ENCODE assay signal across 20 cellular contexts in the genomic region with DNA sequence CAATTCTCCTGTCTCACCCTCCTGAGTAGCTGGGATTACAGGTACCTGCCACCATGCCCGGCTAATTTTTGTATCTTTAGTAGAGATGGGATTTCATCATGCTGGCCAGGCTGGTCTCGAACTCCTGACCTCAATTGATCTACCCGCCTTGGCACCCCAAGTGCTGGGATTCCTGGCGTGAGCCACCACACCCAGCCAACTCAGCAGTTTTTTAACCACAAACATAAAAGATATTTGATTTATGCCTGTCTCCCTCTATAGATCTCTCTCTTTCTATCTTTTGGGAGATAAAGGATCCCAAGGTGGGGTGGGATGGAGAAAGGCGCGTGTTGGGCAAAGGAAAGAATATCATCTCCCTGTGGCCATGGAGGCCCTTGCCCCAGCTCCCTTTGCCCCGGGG. TPM values are rescaled to one million over a fixed set of nuclear protein-coding genes. Genes with fewer than 3 reads are reported as not detected.
A peak's percentile ranks its signal among the peaks of the same experiment; 100 is the strongest.
DNase-seq lines count a peak whose midpoint lies in the region; ATAC-seq, FAIRE-seq and TF ChIP-seq lines count a peak whose summit lies in the region.
"Had no signal": no experiment of that assay in that cellular context is flagged by ENCODE, and none has a peak within 500 bp of the region (broad histone marks: within the 10 kb centered on the region; RNA-seq: fewer than 3 reads in every experiment).

No MANE protein-coding gene starts in this region.

- H3K9ac ChIP-seq in HepG2 (ENCODE audit: insufficient read depth, low read depth, low read length) = no peak overlapping the region

- no peaks in the 10 kb centered on the region for H3K36me3 Mint-ChIP-seq in T-helper 17 cell (ENCODE audit: low read depth)
- H3K36me3 Mint-ChIP-seq: CD4-positive, alpha-beta memory T cell had no signal

- no peaks in the 10 kb centered on the region for H3K27me3 Mint-ChIP-seq in T-helper 17 cell
- H3K27me3 Mint-ChIP-seq: CD4-positive, alpha-beta memory T cell had no signal

- H3K4me2 ChIP-seq in HepG2 (ENCODE audit: low read depth, low read length) = no peak overlapping the region
- H3K4me2 ChIP-seq: GM23338 had no signal

- POLR2A ChIA-PET in HepG2 (lab: Yijun Ruan, JAX) = no interaction called here

- FAIRE-seq in HepG2 (lab: Jason Lieb, UNC) = no peak
- FAIRE-seq: GM12891 had no signal

- H3K4me3 ChIP-seq in HepG2 (replicated peaks in 1 of 3; ENCODE audit: insufficient read depth in 1 of 3, low read depth in 2 of 3, low read length in 3 of 3) (no peak overlapping the region), right lobe of liver (no peak overlapping the region), esophagus muscularis mucosa (no peak overlapping the region), ascending aorta (no peak overlapping the region), gastrocnemius medialis (no peak overlapping the region)
- H3K4me3 ChIP-seq: GM23338 had no signal

- peak overlapping the region; percentile 27 for H3K27ac Mint-ChIP-seq in T-helper 17 cell
- H3K27ac Mint-ChIP-seq: GM23338, H9 had no signal

- peaks cover 29% of the 10 kb centered on the region for H3K4me1 Mint-ChIP-seq in T-helper 17 cell

- no TSS peak for BruUV-seq in HepG2 (replicated peaks; lab: Mats Ljungman, UMichigan)

- TF ChIP-seq POLR2A in HepG2 (IDR thresholded peaks at IDR 0.05; ENCODE audit: insufficient read depth in 1 of 2, low read depth in 2 of 2, low read length in 2 of 2) (no peak), right lobe of liver (IDR thresholded peaks at IDR 0.05) (no peak), esophagus muscularis mucosa (IDR thresholded peaks at IDR 0.05; ENCODE audit: low read depth) (no peak), gastrocnemius medialis (IDR thresholded peaks at IDR 0.05) (no peak)

- CTCF ChIA-PET in HepG2 (lab: Yijun Ruan, JAX; ENCODE audit: low intra/inter-chr PET ratio, low total read pairs) = no interaction called here

- WGBS in HepG2 (ENCODE audit: low lambda C conversion rate) = 55% methylated on average over 7 of the region's 7 CpGs
- 73% methylated on average over 6 of the region's 7 CpGs for WGBS in right lobe of liver (ENCODE audit: insufficient coverage, low coverage, low lambda C conversion rate, missing lambda C conversion rate)
- WGBS in esophagus muscularis mucosa = 91% methylated on average over 7 of the region's 7 CpGs

- intact Hi-C loops in HepG2 (cut with micrococcal nuclease; ENCODE audit: unreplicated experiment) = no loop called here
- intact Hi-C loops in right lobe of liver (cut with DNase I) = no loop called here
- intact Hi-C loops in esophagus muscularis mucosa (cut with DNase I) = no loop called here
- intact Hi-C loops in ascending aorta (cut with DNase I) = no loop called here
- intact Hi-C loops in gastrocnemius medialis (cut with DNase I; ENCODE audit: low total_unique reads) = no loop called here

- H3K4me1 ChIP-seq in HepG2 (ENCODE audit: insufficient read depth, low read length) (no peaks in the 10 kb centered on the region), right lobe of liver (no peaks in the 10 kb centered on the region), esophagus muscularis mucosa (no peaks in the 10 kb centered on the region), ascending aorta (no peaks in the 10 kb centered on the region), gastrocnemius medialis (no peaks in the 10 kb centered on the region)

- no peaks in the 10 kb centered on the region for H3K79me2 ChIP-seq in HepG2 (ENCODE audit: insufficient read depth, low read length)

- no peak for TF ChIP-seq EP300 in HepG2 (IDR thresholded peaks at IDR 0.05; ENCODE audit: low read depth in 2 of 2, low read length in 2 of 2)
- TF ChIP-seq EP300 in HepG2 (CRISPR knock-in tag; IDR thresholded peaks at IDR 0.05; ENCODE audit: borderline replicate concordance) = no peak
- no peak for TF ChIP-seq EP300 in esophagus muscularis mucosa (IDR thresholded peaks at IDR 0.05)

- in situ Hi-C loops in HepG2 (cut with HindIII; ENCODE audit: extremely low pct_ligation_motif_present, low pct_unique_long_range_greater_than_20kb) = no loop called here
- in situ Hi-C loops in gastrocnemius medialis (cut with MboI; ENCODE audit: low sequenced_read_pairs in 4 of 4) = no loop called here

- DNase-seq in HepG2 (ENCODE audit: low spot score) (no peak), right lobe of liver (no peak), T-helper 17 cell (no peak), esophagus muscularis mucosa (ENCODE audit: extremely low spot score) (peak; percentile 24), ascending aorta (ENCODE audit: low spot score in 2 of 2) (no peak), substantia nigra (lab: John Stamatoyannopoulos, UW) (no peak), gastrocnemius medialis (no peak)
- DNase-seq: 8988T; C1 segment of cervical spinal cord; Calu3; CD4-positive, alpha-beta memory T cell; COR-L47; DMS53; DMS79 treated with DMSO at 0.1 percent for 48 hours; GF-D8; H9 had no signal

- no peak overlapping the region for H2AFZ ChIP-seq in HepG2 (ENCODE audit: low read length)
- H2AFZ ChIP-seq: GM23338 had no signal

- H3K9me3 ChIP-seq in HepG2 (ENCODE audit: low read length) (no peaks in the 10 kb centered on the region), right lobe of liver (no peaks in the 10 kb centered on the region), T-helper 17 cell (ENCODE audit: control insufficient read depth, low read length, poor library complexity, severe bottlenecking) (peaks cover 7% of the 10 kb centered on the region), esophagus muscularis mucosa (no peaks in the 10 kb centered on the region), ascending aorta (no peaks in the 10 kb centered on the region), gastrocnemius medialis (no peaks in the 10 kb centered on the region)

- H3K27me3 ChIP-seq in HepG2 (ENCODE audit: control insufficient read depth in 1 of 2, insufficient read depth in 2 of 2, low read length in 2 of 2) (peaks cover 0 to 2% of the 10 kb centered on the region in 2 experiments; a peak in 1 of 5 replicates), right lobe of liver (no peaks in the 10 kb centered on the region), esophagus muscularis mucosa (no peaks in the 10 kb centered on the region), ascending aorta (no peaks in the 10 kb centered on the region), gastrocnemius medialis (no peaks in the 10 kb centered on the region)

- TF ChIP-seq CTCF in HepG2 (CRISPR knock-in tag; IDR thresholded peaks at IDR 0.05) = no peak
- no peak for TF ChIP-seq CTCF in right lobe of liver (IDR thresholded peaks at IDR 0.05)
- no peak for TF ChIP-seq CTCF in esophagus muscularis mucosa (IDR thresholded peaks at IDR 0.05)
- TF ChIP-seq CTCF in ascending aorta (IDR thresholded peaks at IDR 0.05) = no peak
- no peak for TF ChIP-seq CTCF in gastrocnemius medialis (IDR thresholded peaks at IDR 0.05 in 4 of 5, conservative IDR thresholded peaks at IDR 0.05 in 1 of 5)

- H3K36me3 ChIP-seq in HepG2 (replicated peaks in 1 of 2; ENCODE audit: control insufficient read depth in 1 of 2, insufficient read depth in 2 of 2, low read length in 2 of 2) (no peaks in the 10 kb centered on the region), right lobe of liver (no peaks in the 10 kb centered on the region), esophagus muscularis mucosa (peaks cover 0 to 38% (median 12%) of the 10 kb centered on the region in 4 donors), ascending aorta (peaks cover 0 to 2% of the 10 kb centered on the region in 2 donors), gastrocnemius medialis (peaks cover 0 to 28% of the 10 kb centered on the region in 2 donors)

- ATAC-seq in HepG2 = no peak
- ATAC-seq in right lobe of liver = no peak
- ATAC-seq in T-helper 17 cell = no peak
- ATAC-seq in gastrocnemius medialis = no peak
- ATAC-seq: GM23338, HCT116 had no signal

- no peak overlapping the region for H3K27ac ChIP-seq in HepG2 (ENCODE audit: extremely low read length, insufficient read depth, low read length)
- no peak overlapping the region for H3K27ac ChIP-seq in right lobe of liver
- H3K27ac ChIP-seq in esophagus muscularis mucosa (replicated peaks in 1 of 4) = no peak overlapping the region
- no peak overlapping the region for H3K27ac ChIP-seq in ascending aorta
- no peak overlapping the region for H3K27ac ChIP-seq in substantia nigra (ENCODE audit: low read depth, low read length, poor library complexity, severe bottlenecking)
- H3K27ac ChIP-seq in gastrocnemius medialis = no peak overlapping the region

- TF ChIP-seq RAD21 in HepG2 (CRISPR knock-in tag; IDR thresholded peaks at IDR 0.05) = no peak

- H4K20me1 ChIP-seq in HepG2 (ENCODE audit: insufficient read depth, low read length) = no peaks in the 10 kb centered on the region

- no peak overlapping the region for H3K4me3 Mint-ChIP-seq in T-helper 17 cell
- H3K4me3 Mint-ChIP-seq: CD4-positive, alpha-beta memory T cell; GM23338; H9 had no signal

RNA-seq across cellular contexts. Expression of a gene that starts 26.8 kb away (rescaled TPM):
- 0.02 TPM in 1 of 2 replicates, not detected in the other for total RNA-seq in HepG2 (2016; rRNA removed; fragmentation: Illumina TruSeq; extraction: Trizol)
- not detected in 2 replicates for total RNA-seq in HepG2 (2016; cell fraction: cytosol; rRNA removed; fragmentation: Illumina TruSeq; extraction: Trizol; ENCODE audit: low read depth)
- total RNA-seq in HepG2 (2016; cell fraction: insoluble cytoplasmic fraction; rRNA removed; fragmentation: Illumina TruSeq; extraction: Trizol) = 0.03 TPM in 1 of 2 replicates, not detected in the other
- total RNA-seq in HepG2 (2016; cell fraction: membrane; rRNA removed; fragmentation: Illumina TruSeq; extraction: Trizol) = 0.03 TPM in 1 of 2 replicates, not detected in the other
- total RNA-seq in HepG2 (2016; cell fraction: nucleus; rRNA removed; fragmentation: Illumina TruSeq; extraction: Trizol) = 0.25 and 0.31 TPM in 2 replicates
- 0.03 and 0.09 TPM in 2 replicates for polyA plus RNA-seq in HepG2 (2011; rRNA removed)
- polyA plus RNA-seq in HepG2 (2011; cell fraction: cytosol; rRNA removed) = 0.03 TPM in 1 of 2 replicates, not detected in the other
- polyA plus RNA-seq in HepG2 (2011; cell fraction: nucleus; rRNA removed) = 0.09 and 0.14 TPM in 2 replicates
- 0.07 TPM in 1 of 2 replicates, not detected in the other for polyA plus RNA-seq in HepG2 (2012)
- polyA plus RNA-seq in HepG2 (2016; cell fraction: cytosol; fragmentation: Illumina TruSeq; extraction: Trizol; ENCODE audit: low read depth) = not detected in 2 replicates
- 0.04 and 0.07 TPM in 2 replicates for polyA plus RNA-seq in HepG2 (2016; cell fraction: insoluble cytoplasmic fraction; fragmentation: Illumina TruSeq; extraction: Trizol; ENCODE audit: low read depth)
- polyA plus RNA-seq in HepG2 (2016; cell fraction: membrane; fragmentation: Illumina TruSeq; extraction: Trizol; ENCODE audit: low read depth) = not detected in 2 replicates
- not detected in 2 replicates for polyA plus RNA-seq in HepG2 (2016; cell fraction: nucleus; fragmentation: Illumina TruSeq; extraction: Trizol; ENCODE audit: insufficient read depth, low read depth)
- 0.06 and 5.7 TPM in 2 replicates for polyA minus RNA-seq in HepG2 (2011; rRNA and poly(A)+ RNA removed; ENCODE audit: low replicate concordance)
- 0.18 TPM in 1 of 2 replicates, not detected in the other for polyA minus RNA-seq in HepG2 (2011; cell fraction: cytosol; rRNA and poly(A)+ RNA removed)
- 0.50 and 0.64 TPM in 2 replicates for polyA minus RNA-seq in HepG2 (2011; cell fraction: nucleus; rRNA and poly(A)+ RNA removed)
- 1 to 10 TPM in 1 of 6 experiments, under 1 TPM in 5; 0.13 to 1.2 (median 0.30) TPM for total RNA-seq in right lobe of liver
- 10 to 100 TPM; 48.2 to 51.3 TPM for total RNA-seq in T-helper 17 cell
- total RNA-seq in esophagus muscularis mucosa = 10 to 100 TPM in 1 of 4 donors, 1 to 10 TPM in 3; 1.2 to 17.4 (median 1.9) TPM
- 21.3 TPM for total RNA-seq in ascending aorta
- total RNA-seq in gastrocnemius medialis = 10 to 100 TPM in 1 of 4 donors, 1 to 10 TPM in 3; 1.8 to 34.0 (median 3.8) TPM
- total RNA-seq: G401 had no signal

RNA-seq across cellular contexts. Expression of a gene that starts 58.0 kb away (rescaled TPM):
- 25.7 and 28.9 TPM in 2 replicates for total RNA-seq in HepG2 (2016; rRNA removed; fragmentation: Illumina TruSeq; extraction: Trizol)
- total RNA-seq in HepG2 (2016; cell fraction: cytosol; rRNA removed; fragmentation: Illumina TruSeq; extraction: Trizol; ENCODE audit: low read depth) = 6.8 and 7.6 TPM in 2 replicates
- total RNA-seq in HepG2 (2016; cell fraction: insoluble cytoplasmic fraction; rRNA removed; fragmentation: Illumina TruSeq; extraction: Trizol) = 23.1 and 30.1 TPM in 2 replicates
- total RNA-seq in HepG2 (2016; cell fraction: membrane; rRNA removed; fragmentation: Illumina TruSeq; extraction: Trizol) = 13.3 and 13.7 TPM in 2 replicates
- total RNA-seq in HepG2 (2016; cell fraction: nucleus; rRNA removed; fragmentation: Illumina TruSeq; extraction: Trizol) = 32.1 and 32.8 TPM in 2 replicates
- 6.1 and 8.3 TPM in 2 replicates for polyA plus RNA-seq in HepG2 (2011; rRNA removed)
- polyA plus RNA-seq in HepG2 (2011; cell fraction: cytosol; rRNA removed) = 4.2 and 6.3 TPM in 2 replicates
- 9.9 and 11.6 TPM in 2 replicates for polyA plus RNA-seq in HepG2 (2011; cell fraction: nucleus; rRNA removed)
- polyA plus RNA-seq in HepG2 (2012) = 8.6 and 11.7 TPM in 2 replicates
- 1.4 and 3.9 TPM in 2 replicates for polyA plus RNA-seq in HepG2 (2016; cell fraction: cytosol; fragmentation: Illumina TruSeq; extraction: Trizol; ENCODE audit: low read depth)
- polyA plus RNA-seq in HepG2 (2016; cell fraction: insoluble cytoplasmic fraction; fragmentation: Illumina TruSeq; extraction: Trizol; ENCODE audit: low read depth) = 18.0 and 19.7 TPM in 2 replicates
- 5.4 and 5.7 TPM in 2 replicates for polyA plus RNA-seq in HepG2 (2016; cell fraction: membrane; fragmentation: Illumina TruSeq; extraction: Trizol; ENCODE audit: low read depth)
- 20.1 and 24.1 TPM in 2 replicates for polyA plus RNA-seq in HepG2 (2016; cell fraction: nucleus; fragmentation: Illumina TruSeq; extraction: Trizol; ENCODE audit: insufficient read depth, low read depth)
- 8.5 and 9.0 TPM in 2 replicates for polyA minus RNA-seq in HepG2 (2011; rRNA and poly(A)+ RNA removed; ENCODE audit: low replicate concordance)
- 9.3 and 11.5 TPM in 2 replicates for polyA minus RNA-seq in HepG2 (2011; cell fraction: cytosol; rRNA and poly(A)+ RNA removed)
- 48.7 and 50.6 TPM in 2 replicates for polyA minus RNA-seq in HepG2 (2011; cell fraction: nucleus; rRNA and poly(A)+ RNA removed)
- total RNA-seq in right lobe of liver = 10 to 100 TPM; 19.9 to 28.2 (median 23.2) TPM
- total RNA-seq in T-helper 17 cell = 10 to 100 TPM; 27.1 to 33.2 TPM
- 10 to 100 TPM; 29.3 to 46.7 (median 38.4) TPM for total RNA-seq in esophagus muscularis mucosa
- 24.9 TPM for total RNA-seq in ascending aorta
- 10 to 100 TPM; 25.3 to 34.4 (median 31.6) TPM for total RNA-seq in gastrocnemius medialis
